Comparison of ENCODE assay signal across 1 cellular context in genomic region chr2:231924889-231925275, GRCh38.
TF ChIP-seq lines count a peak whose summit lies in the region.

No MANE protein-coding gene starts in this region.

TF ChIP-seq in IMR-90, 13 proteins besides CTCF, POLR2A, EP300 and RAD21 (continued from another document):
- TF ChIP-seq CEBPB (IDR thresholded peaks at IDR 0.05; ENCODE audit: low read depth, low read length) (no peak), FOS (IDR thresholded peaks at IDR 0.05; ENCODE audit: low read depth, low read length) (no peak), CHD1 (IDR thresholded peaks at IDR 0.05; ENCODE audit: low read depth, low read length) (no peak), MXI1 (IDR thresholded peaks at IDR 0.05; ENCODE audit: borderline replicate concordance, low read depth, low read length) (no peak), BHLHE40 (IDR thresholded peaks at IDR 0.05; ENCODE audit: low read depth, low read length) (no peak), SMC3 (IDR thresholded peaks at IDR 0.05; ENCODE audit: low read depth, low read length) (no peak), ELK1 (IDR thresholded peaks at IDR 0.05; ENCODE audit: borderline replicate concordance, low read depth, low read length) (no peak), MAFK (IDR thresholded peaks at IDR 0.05; ENCODE audit: low read depth, low read length) (no peak), RFX5 (IDR thresholded peaks at IDR 0.05; ENCODE audit: low read depth, low read length) (no peak), NFE2L2 (IDR thresholded peaks at IDR 0.05; ENCODE audit: low read depth, low read length) (no peak)
